In the genomic region with DNA sequence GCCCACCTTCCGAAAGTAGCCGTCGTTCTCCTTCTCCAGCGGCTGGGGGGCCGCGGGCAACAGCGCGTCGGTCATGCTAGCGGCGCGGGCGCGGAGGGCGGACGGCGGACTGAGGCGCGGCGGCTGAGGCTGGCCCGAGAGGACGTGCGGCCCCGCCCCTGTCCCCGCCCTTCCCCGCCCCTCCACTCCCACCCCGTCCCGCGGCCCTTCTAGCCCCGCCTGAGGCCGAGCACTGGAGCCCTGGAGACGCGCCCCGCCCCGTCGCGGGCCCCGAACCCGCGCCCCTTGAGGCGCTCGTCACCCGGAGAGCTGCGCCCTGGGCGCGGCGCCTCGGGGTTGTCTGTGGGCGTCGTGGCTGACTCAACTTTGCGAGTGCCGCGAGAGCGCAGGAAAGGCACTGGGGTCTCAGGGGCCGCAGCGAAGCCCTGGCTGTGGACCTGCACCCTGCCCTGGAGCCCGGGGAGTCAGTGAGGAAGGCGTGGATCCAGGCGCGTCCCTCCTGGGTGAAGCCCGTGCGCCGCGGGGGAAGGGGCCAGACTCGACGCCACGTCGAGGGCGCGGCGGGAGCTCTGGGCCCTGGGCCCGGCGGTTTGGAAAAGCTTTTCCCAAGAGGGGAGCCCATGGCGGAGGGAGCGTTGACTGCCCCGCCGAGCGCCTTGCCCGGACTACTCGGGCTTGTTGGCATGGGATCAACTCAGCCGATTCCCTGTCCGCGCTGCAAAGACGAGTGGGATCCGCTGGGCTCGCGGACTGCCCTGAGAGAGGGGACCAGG, we compare ENCODE assay signal across 8 cellular contexts. TPM values are rescaled to one million over a fixed set of nuclear protein-coding genes. Genes with fewer than 3 reads are reported as not detected.
DNase-seq lines count a peak whose midpoint lies in the region; ATAC-seq, FAIRE-seq and TF ChIP-seq lines count a peak whose summit lies in the region.

Gene RHPN2, minus strand, starts transcription at position 111 of the 773 bp plus-strand sequence. Its CDS starts 36 bp downstream, at position 75.

- H3K9me3 ChIP-seq in astrocyte (ENCODE audit: insufficient read depth, low read depth, low read length) (no peaks in the 10 kb centered on the region), skeletal muscle satellite cell (replicated peaks; ENCODE audit: low read length) (no peaks in the 10 kb centered on the region)

- no peaks in the 10 kb centered on the region for H3K9me3 Mint-ChIP-seq in astrocyte (ENCODE audit: unreplicated experiment)

- H4K20me1 ChIP-seq in astrocyte (ENCODE audit: insufficient read depth, low read length): peaks cover 13% of the 10 kb centered on the region

- peak within 1 kb of the TSS; percentile 66 for H3K27ac Mint-ChIP-seq in astrocyte (ENCODE audit: unreplicated experiment)

- H3K27me3 Mint-ChIP-seq in astrocyte (ENCODE audit: low read depth, unreplicated experiment): peaks cover 1% of the 10 kb centered on the region

- ATAC-seq in GM21529 (IDR thresholded peaks at IDR 0.05; ENCODE audit: unreplicated experiment) (peak; percentile 75), HG02610 (IDR thresholded peaks at IDR 0.05; ENCODE audit: unreplicated experiment) (no peak)

- no peaks in the 10 kb centered on the region for H3K36me3 Mint-ChIP-seq in astrocyte (ENCODE audit: low read depth, unreplicated experiment)

- no peaks in the 10 kb centered on the region for H3K36me3 ChIP-seq in astrocyte (ENCODE audit: insufficient read depth, low read length)
- no peaks in the 10 kb centered on the region for H3K36me3 ChIP-seq in skeletal muscle satellite cell (ENCODE audit: insufficient read depth, low read length)

- DNase-seq in D721Med (ENCODE audit: insufficient read length, low spot score) (peak; percentile 76), LoVo (ENCODE audit: low spot score) (peak; percentile 91), SW480 (ENCODE audit: low spot score) (peak; percentile 84), astrocyte (ENCODE audit: low read depth) (no peak)

- peak within 1 kb of the TSS; percentile 52 for H3K9ac ChIP-seq in astrocyte (ENCODE audit: low read length)
- H3K9ac ChIP-seq in skeletal muscle satellite cell (ENCODE audit: low read depth, low read length): no peak within 1 kb of the TSS

- H3K27ac ChIP-seq in astrocyte (ENCODE audit: low read depth, low read length): no peak within 1 kb of the TSS

- peak within 1 kb of the TSS; percentile 46 for H3K4me3 ChIP-seq in astrocyte (ENCODE audit: insufficient read depth, low read depth, low read length)
- peak within 1 kb of the TSS; percentile 63 for H3K4me3 ChIP-seq in iPS-11a (ENCODE audit: low read depth, low read length)
- H3K4me3 ChIP-seq in skeletal muscle satellite cell (ENCODE audit: low read length): peak within 1 kb of the TSS; percentile 69

- peaks cover 3% of the 10 kb centered on the region for H3K4me1 Mint-ChIP-seq in astrocyte (ENCODE audit: low read depth, unreplicated experiment)

- H3K4me1 ChIP-seq in astrocyte (ENCODE audit: insufficient read depth, low read length) (peaks cover 14% of the 10 kb centered on the region), skeletal muscle satellite cell (ENCODE audit: control insufficient read depth, insufficient read depth, low read length) (peaks cover 5% of the 10 kb centered on the region)

- FAIRE-seq in D721Med (lab: Jason Lieb, UNC) (no peak), astrocyte (lab: Jason Lieb, UNC) (no peak)

- peak within 1 kb of the TSS; percentile 87 for H2AFZ ChIP-seq in astrocyte (ENCODE audit: low read depth, low read length)

- peak within 1 kb of the TSS; percentile 82 for H3K4me2 ChIP-seq in astrocyte (ENCODE audit: low read length)
- peak within 1 kb of the TSS; percentile 75 for H3K4me2 ChIP-seq in skeletal muscle satellite cell (ENCODE audit: low read length)

- peaks cover 5% of the 10 kb centered on the region for H3K79me2 ChIP-seq in astrocyte (ENCODE audit: insufficient read depth, low read length)

- no peaks in the 10 kb centered on the region for H3K27me3 ChIP-seq in astrocyte (ENCODE audit: insufficient read depth, low read length)
- peaks cover 5% of the 10 kb centered on the region for H3K27me3 ChIP-seq in skeletal muscle satellite cell (ENCODE audit: control insufficient read depth, insufficient read depth, low read length)

- peak within 1 kb of the TSS; percentile 87 for H3K4me3 Mint-ChIP-seq in astrocyte (ENCODE audit: unreplicated experiment)

- TF ChIP-seq CTCF in D721Med (IDR thresholded peaks at IDR 0.05; ENCODE audit: insufficient read depth, missing control alignments) (no peak), astrocyte (IDR thresholded peaks at IDR 0.05; ENCODE audit: insufficient read depth, low read depth, low read length) (no peak)

RNA-seq across cellular contexts. Expression of gene RHPN2, which starts in this region (rescaled TPM):
- total RNA-seq in astrocyte: 11.4 and 12.6 TPM in 2 replicates
- 1.3 and 4.2 TPM in 2 replicates for total RNA-seq in skeletal muscle satellite cell (2012; rRNA removed)
